In the genomic region with DNA sequence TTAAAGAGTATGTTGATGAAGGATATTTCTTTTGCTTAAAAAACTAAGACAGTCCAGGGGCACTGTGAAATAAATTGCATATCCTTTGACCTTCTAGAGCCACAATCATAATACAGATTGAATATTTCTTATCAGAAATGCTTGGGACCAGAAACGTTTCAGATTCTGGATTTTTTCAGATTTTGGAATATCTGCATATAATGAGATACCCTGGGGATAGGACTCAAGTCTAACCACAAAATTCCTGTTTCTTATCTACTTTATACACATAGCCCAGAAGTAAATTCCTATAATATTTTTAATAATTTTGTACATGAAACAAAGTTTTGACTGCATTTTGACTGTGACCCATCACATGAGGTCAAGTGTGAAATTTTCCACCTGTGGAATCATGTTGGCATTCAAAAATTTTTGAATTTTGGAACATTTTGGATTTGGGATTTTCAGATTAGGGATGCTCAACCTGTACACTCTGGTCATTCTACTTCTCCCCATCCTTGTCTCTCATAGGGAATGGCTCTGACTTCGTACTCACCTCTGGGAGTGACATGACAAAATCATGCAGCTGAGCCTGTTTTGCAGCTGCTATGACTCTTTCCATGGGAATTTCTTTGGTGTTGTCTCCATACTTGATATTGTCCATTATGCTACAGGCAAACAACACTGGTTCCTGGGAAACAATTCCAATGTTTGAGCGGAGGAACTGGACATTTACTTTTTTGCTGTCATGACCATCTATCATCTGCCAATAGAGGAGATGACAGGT, we compare ENCODE assay signal across 34 cellular contexts. TPM values are rescaled to one million over a fixed set of nuclear protein-coding genes. Genes with fewer than 3 reads are reported as not detected.
"Had no signal": no experiment of that assay in that cellular context is flagged by ENCODE, and none has a peak within 500 bp of the region (broad histone marks: within the 10 kb centered on the region; RNA-seq: fewer than 3 reads in every experiment).

No MANE protein-coding gene starts in this region.

- H3K4me1 Mint-ChIP-seq: endodermal cell, natural killer cell had no signal

- H3K9me3 ChIP-seq: esophagus squamous epithelium, gastrocnemius medialis, ovary, psoas muscle, sigmoid colon, spleen, testis, tibial artery, upper lobe of left lung had no signal

- H3K4me3 Mint-ChIP-seq: dendritic cell treated with granulocyte-macrophage colony-stimulating factor and Interleukin-4, amounts not matched to agents 40 ng/mL and 50 ng/mL, for 4 days; endodermal cell; memory B cell; natural killer cell; stimulated activated memory B cell treated with anti-CD40 and anti-IgM and Interleukin-4, amounts not matched to agents 10 μg/mL and 1 μg/mL and 100 μg/mL, for 72 hours had no signal

- H3K27me3 ChIP-seq: gastrocnemius medialis, ovary, sigmoid colon, testis, tibial artery, upper lobe of left lung had no signal

- H3K4me3 ChIP-seq: esophagus squamous epithelium, gastrocnemius medialis, lung, ovary, psoas muscle, sigmoid colon, skin epidermis, spleen, testis, tibial artery, upper lobe of left lung had no signal

- H3K4me1 ChIP-seq: esophagus squamous epithelium, gastrocnemius medialis, psoas muscle, sigmoid colon, spleen, testis, tibial artery, upper lobe of left lung had no signal

- H3K27me3 Mint-ChIP-seq: dendritic cell treated with granulocyte-macrophage colony-stimulating factor and Interleukin-4, amounts not matched to agents 40 ng/mL and 50 ng/mL, for 4 days had no signal

- H3K9me3 Mint-ChIP-seq: dendritic cell treated with granulocyte-macrophage colony-stimulating factor and Interleukin-4, amounts not matched to agents 40 ng/mL and 50 ng/mL, for 4 days; endodermal cell; memory B cell; natural killer cell; stimulated activated memory B cell treated with anti-CD40 and anti-IgM and Interleukin-4, amounts not matched to agents 10 μg/mL and 1 μg/mL and 100 μg/mL, for 72 hours had no signal

- FAIRE-seq: colon, urothelium cell line had no signal

- H3K27ac ChIP-seq: esophagus squamous epithelium, gastrocnemius medialis, ovary, psoas muscle, sigmoid colon, skin epidermis, spleen, testis, tibial artery, upper lobe of left lung had no signal

- H3K36me3 Mint-ChIP-seq: memory B cell; natural killer cell; stimulated activated memory B cell treated with anti-CD40 and anti-IgM and Interleukin-4, amounts not matched to agents 10 μg/mL and 1 μg/mL and 100 μg/mL, for 72 hours had no signal

- H3K27ac Mint-ChIP-seq: dendritic cell treated with granulocyte-macrophage colony-stimulating factor and Interleukin-4, amounts not matched to agents 40 ng/mL and 50 ng/mL, for 4 days; endodermal cell; memory B cell; natural killer cell; stimulated activated memory B cell treated with anti-CD40 and anti-IgM and Interleukin-4, amounts not matched to agents 10 μg/mL and 1 μg/mL and 100 μg/mL, for 72 hours had no signal

- H3K36me3 ChIP-seq: esophagus squamous epithelium, gastrocnemius medialis, ovary, sigmoid colon, spleen, tibial artery, upper lobe of left lung had no signal

- DNase-seq: effector CD8-positive, alpha-beta T cell; endodermal cell; esophagus squamous epithelium; gastrocnemius medialis; head of caudate nucleus; natural killer cell; occipital lobe; ovary; posterior cingulate gyrus; psoas muscle; right cardiac atrium; sigmoid colon; spleen; stimulated activated CD4-positive, alpha-beta T cell treated with anti-CD3 and anti-CD28 coated beads, Interleukin-4, amount 100 ng/mL, for 4 hours; stimulated activated naive CD8-positive, alpha-beta T cell treated with anti-CD3 and anti-CD28 coated beads, Interleukin-15, Interleukin-2, amounts not matched to agents 100 U/mL and 50 U/mL, for 24 hours; substantia nigra; testis; tibial artery; upper lobe of left lung had no signal

RNA-seq across cellular contexts. Expression of a gene that starts 25.7 kb away (rescaled TPM):
- total RNA-seq: cerebellum, endodermal cell, epithelial cell of proximal tubule, esophagus squamous epithelium, fibroblast of villous mesenchyme, gastrocnemius medialis, glomerular endothelial cell, left lobe of liver, liver, mononuclear cell, natural killer cell, occipital lobe, psoas muscle, renal cortical epithelial cell, right cardiac atrium, sigmoid colon, spleen, upper lobe of left lung had no signal

RNA-seq across cellular contexts. Expression of a gene that starts 36.6 kb away (rescaled TPM):
- total RNA-seq: gastrocnemius medialis had no signal
